Comparison of ENCODE assay signal across 21 cellular contexts in genomic region chr6:111417946-111418345, GRCh38.
A peak's percentile ranks its signal among the peaks of the same experiment; 100 is the strongest.
DNase-seq lines count a peak whose midpoint lies in the region; ATAC-seq, FAIRE-seq and TF ChIP-seq lines count a peak whose summit lies in the region.
"Had no signal": no experiment of that assay in that cellular context is flagged by ENCODE, and none has a peak within 500 bp of the region (broad histone marks: within the 10 kb centered on the region; RNA-seq: fewer than 3 reads in every experiment).

No MANE protein-coding gene starts in this region.

- H3K4me3 Mint-ChIP-seq in HFFc6 (peak overlapping the region; percentile 57; the same call in 1 of the 2 replicates), astrocyte (ENCODE audit: unreplicated experiment) (no peak overlapping the region), T-helper 17 cell (no peak overlapping the region)
- H3K4me3 Mint-ChIP-seq: activated CD4-positive, alpha-beta memory T cell treated with anti-CD3 and anti-CD28 coated beads for 36 hours; activated naive CD8-positive, alpha-beta T cell; stimulated activated naive B cell treated with anti-CD40 and anti-IgM and Interleukin-4, amounts not matched to agents 10 μg/mL and 1 μg/mL and 100 μg/mL, for 72 hours had no signal

- H3K27ac ChIP-seq in astrocyte (ENCODE audit: low read depth, low read length): no peak overlapping the region
- H3K27ac ChIP-seq in gastroesophageal sphincter: peak overlapping the region in 3 of 4 donors; percentile 62 to 71 (median 67)
- peak overlapping the region; percentile 43 for H3K27ac ChIP-seq in suprapubic skin
- H3K27ac ChIP-seq: C4-2B, spleen had no signal

- TF ChIP-seq EP300 in gastroesophageal sphincter (IDR thresholded peaks at IDR 0.05): no peak
- TF ChIP-seq EP300 in suprapubic skin (IDR thresholded peaks at IDR 0.05): no peak

- no peak overlapping the region for H3K9ac ChIP-seq in astrocyte (ENCODE audit: low read length)

- TF ChIP-seq CTCF in HFFc6 (IDR thresholded peaks at IDR 0.05) (no peak), astrocyte (IDR thresholded peaks at IDR 0.05; ENCODE audit: insufficient read depth, low read depth, low read length) (no peak), gastroesophageal sphincter (IDR thresholded peaks at IDR 0.05) (no peak), suprapubic skin (IDR thresholded peaks at IDR 0.05) (no peak)

- H2AFZ ChIP-seq in astrocyte (ENCODE audit: low read depth, low read length): no peak overlapping the region

- H3K4me3 ChIP-seq in astrocyte (ENCODE audit: insufficient read depth, low read depth, low read length) (no peak overlapping the region), gastroesophageal sphincter (no peak overlapping the region), suprapubic skin (no peak overlapping the region)
- H3K4me3 ChIP-seq: esophagus squamous epithelium, spleen, testis had no signal

- peaks cover 3% of the 10 kb centered on the region; the same call in 1 of the 2 replicates for H3K36me3 Mint-ChIP-seq in HFFc6 (ENCODE audit: low read depth)
- H3K36me3 Mint-ChIP-seq in astrocyte (ENCODE audit: low read depth, unreplicated experiment): no peaks in the 10 kb centered on the region
- no peaks in the 10 kb centered on the region for H3K36me3 Mint-ChIP-seq in T-helper 17 cell (ENCODE audit: low read depth)
- H3K36me3 Mint-ChIP-seq: activated CD4-positive, alpha-beta memory T cell treated with anti-CD3 and anti-CD28 coated beads for 36 hours; stimulated activated naive B cell treated with anti-CD40 and anti-IgM and Interleukin-4, amounts not matched to agents 10 μg/mL and 1 μg/mL and 100 μg/mL, for 72 hours had no signal

- H3K9me3 ChIP-seq in astrocyte (ENCODE audit: insufficient read depth, low read depth, low read length) (no peaks in the 10 kb centered on the region), gastroesophageal sphincter (no peaks in the 10 kb centered on the region), suprapubic skin (no peaks in the 10 kb centered on the region), T-helper 17 cell (ENCODE audit: control insufficient read depth, low read length, poor library complexity, severe bottlenecking) (no peaks in the 10 kb centered on the region)
- H3K9me3 ChIP-seq: esophagus squamous epithelium, spleen, testis had no signal

- no peak for TF ChIP-seq POLR2A in gastroesophageal sphincter (IDR thresholded peaks at IDR 0.05)
- no peak for TF ChIP-seq POLR2A in suprapubic skin (IDR thresholded peaks at IDR 0.05)

- ATAC-seq in gastroesophageal sphincter (no peak), T-helper 17 cell (no peak)
- ATAC-seq: activated CD4-positive, CD25-positive, alpha-beta regulatory T cell treated with anti-CD3 and anti-CD28 coated beads, Interleukin-2, amount 50 U/mL, for 24 hours; stimulated activated naive B cell treated with anti-CD40 and anti-IgM and Interleukin-4, amounts not matched to agents 10 μg/mL and 1 μg/mL and 100 μg/mL, for 72 hours had no signal

- H3K9me3 Mint-ChIP-seq in HFFc6 (no peaks in the 10 kb centered on the region), astrocyte (ENCODE audit: unreplicated experiment) (no peaks in the 10 kb centered on the region)
- H3K9me3 Mint-ChIP-seq: activated CD4-positive, alpha-beta memory T cell treated with anti-CD3 and anti-CD28 coated beads for 36 hours; stimulated activated naive B cell treated with anti-CD40 and anti-IgM and Interleukin-4, amounts not matched to agents 10 μg/mL and 1 μg/mL and 100 μg/mL, for 72 hours had no signal

- peaks cover 58% of the 10 kb centered on the region for H3K79me2 ChIP-seq in astrocyte (ENCODE audit: insufficient read depth, low read length)

- peaks cover 22% of the 10 kb centered on the region for H3K4me1 ChIP-seq in astrocyte (ENCODE audit: insufficient read depth, low read length)
- H3K4me1 ChIP-seq in gastroesophageal sphincter: peaks cover 14 to 76% (median 28%) of the 10 kb centered on the region in 3 donors
- peaks cover 16% of the 10 kb centered on the region for H3K4me1 ChIP-seq in suprapubic skin

- H3K27ac Mint-ChIP-seq in HFFc6 (peak overlapping the region; percentile 34), astrocyte (ENCODE audit: unreplicated experiment) (no peak overlapping the region), T-helper 17 cell (no peak overlapping the region)
- H3K27ac Mint-ChIP-seq: activated CD4-positive, alpha-beta memory T cell treated with anti-CD3 and anti-CD28 coated beads for 36 hours; stimulated activated naive B cell treated with anti-CD40 and anti-IgM and Interleukin-4, amounts not matched to agents 10 μg/mL and 1 μg/mL and 100 μg/mL, for 72 hours had no signal

- DNase-seq in HFFc6 (peak; percentile 8), astrocyte (ENCODE audit: low read depth) (peak; percentile 65), suprapubic skin (ENCODE audit: low spot score in 2 of 2) (no peak), NCI-H2227 (lab: John Stamatoyannopoulos, UW; ENCODE audit: unreplicated experiment) (no peak), T-helper 17 cell (no peak), cerebellum (ENCODE audit: low spot score) (no peak)
- DNase-seq: activated CD4-positive, alpha-beta memory T cell treated with anti-CD3 and anti-CD28 coated beads for 36 hours; activated CD8-positive, alpha-beta memory T cell treated with anti-CD3 and anti-CD28 coated beads, Interleukin-2, amount 50 U/mL, for 48 hours; esophagus squamous epithelium; glutamatergic neuron; left cardiac atrium; NCI-H187 treated with DMSO at 0.1 percent for 48 hours; Right ventricle myocardium superior; spleen; stimulated activated CD4-positive, alpha-beta T cell treated with anti-CD3 and anti-CD28 coated beads, Interleukin-4, amount 100 ng/mL, for 1 hour; stimulated activated naive B cell treated with anti-CD40 and anti-IgM and Interleukin-4, amounts not matched to agents 10 μg/mL and 1 μg/mL and 100 μg/mL, for 72 hours had no signal

- peaks cover 55% of the 10 kb centered on the region for H3K4me1 Mint-ChIP-seq in HFFc6 (ENCODE audit: low read depth)
- H3K4me1 Mint-ChIP-seq in astrocyte (ENCODE audit: low read depth, unreplicated experiment): peaks cover 28% of the 10 kb centered on the region
- H3K4me1 Mint-ChIP-seq in T-helper 17 cell: peaks cover 4% of the 10 kb centered on the region

- no peak overlapping the region for H3K4me2 ChIP-seq in astrocyte (ENCODE audit: low read length)

- FAIRE-seq in astrocyte (lab: Jason Lieb, UNC): no peak

- H4K20me1 ChIP-seq in astrocyte (ENCODE audit: insufficient read depth, low read length): peaks cover 38% of the 10 kb centered on the region

- H3K36me3 ChIP-seq in astrocyte (ENCODE audit: insufficient read depth, low read length): peaks cover 7% of the 10 kb centered on the region
- H3K36me3 ChIP-seq in gastroesophageal sphincter: peaks cover 0 to 9% of the 10 kb centered on the region in 2 donors
- peaks cover 8% of the 10 kb centered on the region for H3K36me3 ChIP-seq in suprapubic skin

- no peaks in the 10 kb centered on the region for H3K27me3 ChIP-seq in astrocyte (ENCODE audit: insufficient read depth, low read length)
- no peaks in the 10 kb centered on the region for H3K27me3 ChIP-seq in gastroesophageal sphincter
- H3K27me3 ChIP-seq in suprapubic skin: no peaks in the 10 kb centered on the region
- H3K27me3 ChIP-seq: esophagus squamous epithelium, spleen, testis had no signal

- H3K27me3 Mint-ChIP-seq in HFFc6 (ENCODE audit: insufficient read depth): no peaks in the 10 kb centered on the region
- no peaks in the 10 kb centered on the region for H3K27me3 Mint-ChIP-seq in astrocyte (ENCODE audit: low read depth, unreplicated experiment)
- no peaks in the 10 kb centered on the region for H3K27me3 Mint-ChIP-seq in T-helper 17 cell
- H3K27me3 Mint-ChIP-seq: activated CD4-positive, alpha-beta memory T cell treated with anti-CD3 and anti-CD28 coated beads for 36 hours; activated naive CD8-positive, alpha-beta T cell; stimulated activated naive B cell treated with anti-CD40 and anti-IgM and Interleukin-4, amounts not matched to agents 10 μg/mL and 1 μg/mL and 100 μg/mL, for 72 hours had no signal

Comparison
In these comparisons a context has a peak if more than half of its experiments do, and no peak if none do; other contexts are left out.
1. DNase-seq: peak in HFFc6 (single experiment) and astrocyte (single experiment); none in suprapubic skin (0 of 2), NCI-H2227 (single experiment), T-helper 17 cell (0 of 3) and cerebellum (single experiment).